15 cellular contexts compared by ENCODE assay signal in genomic region chr10:101351477-101351876, GRCh38. TPM values are rescaled to one million over a fixed set of nuclear protein-coding genes. Genes with fewer than 3 reads are reported as not detected.
DNase-seq lines count a peak whose midpoint lies in the region; ATAC-seq, FAIRE-seq and TF ChIP-seq lines count a peak whose summit lies in the region.
"Had no signal": no experiment of that assay in that cellular context is flagged by ENCODE, and none has a peak within 500 bp of the region (broad histone marks: within the 10 kb centered on the region; RNA-seq: fewer than 3 reads in every experiment).

No MANE protein-coding gene starts in this region.

- H3K79me2 ChIP-seq in HCT116 (ENCODE audit: insufficient read depth, low read length) (peaks cover 22% of the 10 kb centered on the region), neural cell (replicated peaks; ENCODE audit: insufficient read depth, low read length) (peaks cover 10% of the 10 kb centered on the region), trophoblast cell (ENCODE audit: control insufficient read depth, insufficient read depth, low read length, poor library complexity) (peaks cover 6% of the 10 kb centered on the region)

- FAIRE-seq in bronchial epithelial cell (lab: Jason Lieb, UNC): no peak
- FAIRE-seq: H54 had no signal

- peak overlapping the region; percentile 46 for H2AFZ ChIP-seq in HCT116 (ENCODE audit: low read depth, low read length, poor library complexity, severe bottlenecking)
- no peak overlapping the region for H2AFZ ChIP-seq in neural cell (ENCODE audit: low read depth, low read length)
- no peak overlapping the region for H2AFZ ChIP-seq in trophoblast cell (ENCODE audit: insufficient read depth, low read length, poor library complexity)
- H2AFZ ChIP-seq: GM23338 had no signal

- intact Hi-C loops in HCT116 (cut with micrococcal nuclease) (no loop called here), Right ventricle myocardium superior (cut with DNase I) (no loop called here)

- H3K9me3 ChIP-seq in HCT116 (ENCODE audit: control insufficient read depth in 1 of 2, insufficient read depth in 1 of 2, low read depth in 1 of 2, low read length in 2 of 2) (no peaks in the 10 kb centered on the region), neural cell (ENCODE audit: low read length) (no peaks in the 10 kb centered on the region), trophoblast cell (ENCODE audit: insufficient read depth, low read depth, low read length) (no peaks in the 10 kb centered on the region)
- H3K9me3 ChIP-seq: BLaER1 treated with 17β-estradiol and CSF1 and Interleukin-3, amounts not matched to agents 10 nM and 100 nM had no signal

- no peaks in the 10 kb centered on the region for H3K9me2 ChIP-seq in HCT116 (ENCODE audit: insufficient read depth)
- H3K9me2 ChIP-seq in neural cell (ENCODE audit: insufficient read depth, low read length): no peaks in the 10 kb centered on the region

- no peak overlapping the region for H3K4ac ChIP-seq in trophoblast cell (ENCODE audit: low read depth, low read length)

- H3K36me3 ChIP-seq in HCT116 (ENCODE audit: control insufficient read depth in 1 of 2, insufficient read depth in 2 of 2, low read length in 2 of 2) (no peaks in the 10 kb centered on the region), bronchial epithelial cell (ENCODE audit: control insufficient read depth, insufficient read depth, low read length) (no peaks in the 10 kb centered on the region), neural cell (ENCODE audit: insufficient read depth, low read length) (no peaks in the 10 kb centered on the region), trophoblast cell (ENCODE audit: control insufficient read depth in 1 of 2, insufficient read depth in 2 of 2, low read length in 2 of 2) (no peaks in the 10 kb centered on the region)

- H3K4me3 ChIP-seq in HCT116 (replicated peaks in 1 of 2; ENCODE audit: low read depth in 1 of 2, low read length in 2 of 2): no peak overlapping the region
- H3K4me3 ChIP-seq in bronchial epithelial cell (ENCODE audit: low read depth, low read length): no peak overlapping the region
- H3K4me3 ChIP-seq in neural cell (ENCODE audit: low read length): no peak overlapping the region
- H3K4me3 ChIP-seq in trophoblast cell (ENCODE audit: low read depth, low read length): no peak overlapping the region
- H3K4me3 ChIP-seq: BLaER1 treated with 17β-estradiol and CSF1 and Interleukin-3, amounts not matched to agents 10 nM and 100 nM; GM23338 had no signal

- H3K4me2 ChIP-seq in HCT116 (ENCODE audit: low read length) (no peak overlapping the region), neural cell (ENCODE audit: low read length) (no peak overlapping the region), trophoblast cell (ENCODE audit: low read length) (no peak overlapping the region)
- H3K4me2 ChIP-seq: BLaER1 treated with 17β-estradiol and CSF1 and Interleukin-3, amounts not matched to agents 10 nM and 100 nM; GM23338 had no signal

- TF ChIP-seq RAD21 in HCT116 (IDR thresholded peaks at IDR 0.05; ENCODE audit: low read depth): no peak
- TF ChIP-seq RAD21 in neural cell (conservative IDR thresholded peaks at IDR 0.05): no peak

- no peak overlapping the region for H3K23ac ChIP-seq in trophoblast cell (ENCODE audit: low read length)

- no peak overlapping the region for H2BK12ac ChIP-seq in trophoblast cell (ENCODE audit: low read length)

- CTCF ChIA-PET in HCT116 (lab: Charles Lee): no interaction called here

- H3K79me1 ChIP-seq in trophoblast cell (ENCODE audit: low read length): peaks cover 7% of the 10 kb centered on the region

- no peak overlapping the region for H4K8ac ChIP-seq in trophoblast cell (ENCODE audit: low read depth, low read length)

- H4K20me1 ChIP-seq in HCT116 (ENCODE audit: insufficient read depth) (no peaks in the 10 kb centered on the region), neural cell (ENCODE audit: insufficient read depth) (no peaks in the 10 kb centered on the region)

- H3K9ac ChIP-seq in HCT116 (ENCODE audit: low read length) (no peak overlapping the region), neural cell (ENCODE audit: low read length) (no peak overlapping the region), trophoblast cell (ENCODE audit: low read length) (no peak overlapping the region)
- H3K9ac ChIP-seq: BLaER1 treated with 17β-estradiol and CSF1 and Interleukin-3, amounts not matched to agents 10 nM and 100 nM had no signal

- no peaks in the 10 kb centered on the region for H3F3A ChIP-seq in neural cell (ENCODE audit: insufficient read depth, low read length, poor library complexity, severe bottlenecking)

- H3K4me1 ChIP-seq in HCT116 (ENCODE audit: control insufficient read depth in 1 of 2, insufficient read depth in 2 of 2, low read length in 2 of 2): peaks cover 10 to 26% of the 10 kb centered on the region in 2 experiments; a peak in 3 of 4 replicates
- peaks cover 3 to 4% of the 10 kb centered on the region in 2 experiments for H3K4me1 ChIP-seq in trophoblast cell (ENCODE audit: control insufficient read depth in 1 of 2, insufficient read depth in 2 of 2, low read length in 2 of 2)

- no peak overlapping the region for H2BK120ac ChIP-seq in trophoblast cell (ENCODE audit: insufficient read depth, low read length, poor library complexity)

- POLR2A ChIA-PET in HCT116 (lab: Charles Lee): no interaction called here

- no peak overlapping the region for H3K18ac ChIP-seq in trophoblast cell (ENCODE audit: low read length)

- TF ChIP-seq CTCF in HCT116 (IDR thresholded peaks at IDR 0.05 in 2 of 3, conservative IDR thresholded peaks at IDR 0.05 in 1 of 3; ENCODE audit: borderline replicate concordance in 1 of 3, insufficient read depth in 1 of 3, low read depth in 2 of 3, low read length in 2 of 3): no peak
- no peak for TF ChIP-seq CTCF in bronchial epithelial cell (IDR thresholded peaks at IDR 0.05; ENCODE audit: insufficient read depth, low read length, severe bottlenecking)
- no peak for TF ChIP-seq CTCF in neural cell (IDR thresholded peaks at IDR 0.05; ENCODE audit: poor library complexity, severe bottlenecking)

- H3K27me3 ChIP-seq in HCT116 (ENCODE audit: insufficient read depth, low read length) (0 out of 2 replicates have a peak, but pooled peaks cover 5% of the 10 kb centered on the region), bronchial epithelial cell (ENCODE audit: control insufficient read depth, insufficient read depth, low read length) (peaks cover 2% of the 10 kb centered on the region), neural cell (ENCODE audit: insufficient read depth, low read depth, low read length) (no peaks in the 10 kb centered on the region), trophoblast cell (ENCODE audit: insufficient read depth, low read length) (no peaks in the 10 kb centered on the region)
- H3K27me3 ChIP-seq: BLaER1 treated with 17β-estradiol and CSF1 and Interleukin-3, amounts not matched to agents 10 nM and 100 nM had no signal

- H4K12ac ChIP-seq in trophoblast cell (ENCODE audit: low read depth, low read length): no peak overlapping the region

- H3K14ac ChIP-seq in trophoblast cell (ENCODE audit: low read length): no peak overlapping the region

- H2BK5ac ChIP-seq in trophoblast cell (ENCODE audit: low read depth, low read length, poor library complexity): no peak overlapping the region

- no peak overlapping the region for H2AK5ac ChIP-seq in trophoblast cell (ENCODE audit: low read length)

- RAD21 ChIA-PET in HCT116 (lab: Charles Lee; ENCODE audit: low non-redundant PET in 1 of 2, low total read pairs in 2 of 2, uncharacterized antibody in 2 of 2, unreplicated experiment in 2 of 2): no interaction called here

- DNase-seq in HCT116 (ENCODE audit: low read depth, low spot score) (no peak), bronchial epithelial cell (ENCODE audit: low read depth) (peak; percentile 32), trophoblast cell (peak; percentile 19 to 25), Right ventricle myocardium superior (no peak), NCI-H146 treated with DMSO at 0.1 percent for 48 hours (lab: John Stamatoyannopoulos, UW; ENCODE audit: unreplicated experiment) (no peak)
- no peak for DNase-seq in activated CD4-positive, alpha-beta T cell treated with anti-CD3 and anti-CD28 coated beads for 1 hour
- DNase-seq: Calu3; CD8-positive, alpha-beta T cell; DMS79 treated with DMSO at 0.1 percent for 48 hours; GF-D8; HCEC 1CT had no signal

- no peak for TF ChIP-seq POLR2A in HCT116 (IDR thresholded peaks at IDR 0.05; ENCODE audit: borderline replicate concordance, extremely low read depth, insufficient read depth, insufficient read length)

- no TSS peak for BruUV-seq in HCT116 (replicated peaks; lab: Mats Ljungman, UMichigan)

- no peak for TF ChIP-seq EP300 in neural cell (conservative IDR thresholded peaks at IDR 0.05; ENCODE audit: poor library complexity, severe bottlenecking)

- H4K91ac ChIP-seq in trophoblast cell (ENCODE audit: low read depth, low read length): no peak overlapping the region

- H3K27ac ChIP-seq in HCT116 (ENCODE audit: low read depth, low read length): no peak overlapping the region
- H3K27ac ChIP-seq in neural cell (ENCODE audit: low read length): peak overlapping the region; percentile 11
- H3K27ac ChIP-seq in trophoblast cell (ENCODE audit: low read depth, low read length): no peak overlapping the region
- H3K27ac ChIP-seq: BLaER1 treated with 17β-estradiol and CSF1 and Interleukin-3, amounts not matched to agents 10 nM and 100 nM had no signal

- no peak for ATAC-seq in HCT116
- no peak for ATAC-seq in Right ventricle myocardium superior (ENCODE audit: poor library complexity)
- ATAC-seq: CD8-positive, alpha-beta T cell; GM23338 had no signal

TF ChIP-seq in HCT116, 20 proteins besides CTCF, POLR2A, EP300 and RAD21 (continues in another document):
- no peak for TF ChIP-seq EGR1 (IDR thresholded peaks at IDR 0.05; ENCODE audit: low read depth)
- TF ChIP-seq MAX (IDR thresholded peaks at IDR 0.05): no peak
- TF ChIP-seq POLR2AphosphoS5 (IDR thresholded peaks at IDR 0.05; ENCODE audit: low read depth, low read length): no peak
- TF ChIP-seq YY1 (IDR thresholded peaks at IDR 0.05; ENCODE audit: extremely low read depth, insufficient replicate concordance, low read depth, low read length): no peak

TF ChIP-seq in neural cell, 6 proteins besides CTCF, POLR2A, EP300 and RAD21 (continues in another document):
- TF ChIP-seq SMC3 (conservative IDR thresholded peaks at IDR 0.05; ENCODE audit: poor library complexity) (no peak), EZH2 (IDR thresholded peaks at IDR 0.05; ENCODE audit: borderline replicate concordance, insufficient read depth, low read length, poor library complexity, severe bottlenecking) (no peak), MXI1 (conservative IDR thresholded peaks at IDR 0.05; ENCODE audit: poor library complexity, severe bottlenecking) (no peak)

RNA-seq across cellular contexts. Expression of gene BTRC, which starts 2.5 kb away (rescaled TPM):
- total RNA-seq in HCT116 (2021; ENCODE audit: unreplicated experiment) (29.1 TPM), bronchial epithelial cell (6.8 and 9.7 TPM in 2 replicates), Right ventricle myocardium superior (33.4 TPM)
- 10.3 and 12.6 TPM in 2 replicates for polyA plus RNA-seq in HCT116 (2012)
- polyA plus RNA-seq in neural cell: 25.2 and 32.6 TPM in 2 replicates
- 65.0 and 78.1 TPM in 2 replicates for polyA minus RNA-seq in neural cell
- 6.8 and 7.6 TPM in 2 replicates for polyA plus RNA-seq in trophoblast cell (2013)

Comparison
In these comparisons a context has a peak if more than half of its experiments do, and no peak if none do; other contexts are left out.
1. DNase-seq: peak in bronchial epithelial cell (single experiment) and trophoblast cell (2 of 2); none in HCT116 (single experiment), Right ventricle myocardium superior (single experiment), NCI-H146 treated with DMSO at 0.1 percent for 48 hours (single experiment) and activated CD4-positive, alpha-beta T cell treated with anti-CD3 and anti-CD28 coated beads for 1 hour (single experiment).